22 cellular contexts compared by ENCODE assay signal in genomic region chr1:84985365-84985764, GRCh38. TPM values are rescaled to one million over a fixed set of nuclear protein-coding genes. Genes with fewer than 3 reads are reported as not detected.
A peak's percentile ranks its signal among the peaks of the same experiment; 100 is the strongest.
DNase-seq lines count a peak whose midpoint lies in the region; ATAC-seq and TF ChIP-seq lines count a peak whose summit lies in the region.
"Had no signal": no experiment of that assay in that cellular context is flagged by ENCODE, and none has a peak within 500 bp of the region (broad histone marks: within the 10 kb centered on the region; RNA-seq: fewer than 3 reads in every experiment).

No MANE protein-coding gene starts in this region.

- peak overlapping the region in 1 of 8 donors; percentile 12 for H3K4me3 Mint-ChIP-seq in naive B cell
- H3K4me3 Mint-ChIP-seq: activated CD4-positive, alpha-beta memory T cell treated with anti-CD3 and anti-CD28 coated beads, Interleukin-2, amount 10 ng/mL, durations not matched to agents 7 days and 5 days; activated T-cell treated with anti-CD3 and anti-CD28 coated beads, Interleukin-2, amount 50 U/mL, for 24 hours; brain had no signal

- H3K27me3 ChIP-seq in hepatocyte, result no peaks in the 10 kb centered on the region
- no peaks in the 10 kb centered on the region for H3K27me3 ChIP-seq in right cardiac atrium (ENCODE audit: control insufficient read depth, insufficient read depth)
- H3K27me3 ChIP-seq: neutrophil, right atrium auricular region had no signal

- H3K27ac ChIP-seq in hepatocyte (no peak overlapping the region), right cardiac atrium (ENCODE audit: low read length) (no peak overlapping the region)
- H3K27ac ChIP-seq: A549, C4-2B, coronary artery, KMS-11, neutrophil, right atrium auricular region had no signal

- H3K9me2 ChIP-seq in hepatocyte (replicated peaks; ENCODE audit: insufficient read depth), result no peaks in the 10 kb centered on the region

- intact Hi-C loops in posterior cingulate gyrus (cut with DNase I) (no loop called here), right cardiac atrium (cut with DNase I) (no loop called here)

- H3K79me2 ChIP-seq in hepatocyte, result no peaks in the 10 kb centered on the region

- H3K4me2 ChIP-seq in hepatocyte, result no peak overlapping the region
- H3K4me2 ChIP-seq: A549, KMS-11 had no signal

- H3K27me3 Mint-ChIP-seq in naive B cell, result no peaks in the 10 kb centered on the region
- H3K27me3 Mint-ChIP-seq: activated CD4-positive, alpha-beta memory T cell treated with anti-CD3 and anti-CD28 coated beads, Interleukin-2, amount 10 ng/mL, durations not matched to agents 7 days and 5 days; brain had no signal

- H3K9me3 Mint-ChIP-seq in naive B cell, result peaks cover 0 to 6% (median 0%) of the 10 kb centered on the region in 7 donors
- H3K9me3 Mint-ChIP-seq: activated T-cell treated with anti-CD3 and anti-CD28 coated beads, Interleukin-2, amount 50 U/mL, for 24 hours had no signal

- H3K4me3 ChIP-seq in hepatocyte, result no peak overlapping the region
- H3K4me3 ChIP-seq in right cardiac atrium (ENCODE audit: low read length), result no peak overlapping the region
- H3K4me3 ChIP-seq: A549, coronary artery, HAP-1, right atrium auricular region had no signal

- no peaks in the 10 kb centered on the region for H4K20me1 ChIP-seq in hepatocyte (ENCODE audit: insufficient read depth, poor library complexity, severe bottlenecking)

- no peaks in the 10 kb centered on the region for H3K36me3 ChIP-seq in hepatocyte (replicated peaks; ENCODE audit: insufficient read depth, low read depth)
- H3K36me3 ChIP-seq: HAP-1, neutrophil, right atrium auricular region had no signal

- H3K9me3 ChIP-seq in hepatocyte (ENCODE audit: low read depth) (no peaks in the 10 kb centered on the region), right cardiac atrium (ENCODE audit: control insufficient read depth, low read length) (no peaks in the 10 kb centered on the region)
- H3K9me3 ChIP-seq: A549, HAP-1, neutrophil, right atrium auricular region had no signal

- H3K4me1 ChIP-seq in hepatocyte (ENCODE audit: insufficient read depth) (no peaks in the 10 kb centered on the region), right cardiac atrium (ENCODE audit: control insufficient read depth, insufficient read depth, low read length) (no peaks in the 10 kb centered on the region)
- H3K4me1 ChIP-seq: A549, HAP-1, right atrium auricular region had no signal

- no peak overlapping the region for H2AFZ ChIP-seq in hepatocyte

- peaks cover 21 to 30% (median 22%) of the 10 kb centered on the region in 3 donors for H3K4me1 Mint-ChIP-seq in naive B cell
- H3K4me1 Mint-ChIP-seq: brain had no signal

- H3K36me3 Mint-ChIP-seq in naive B cell, result peaks cover 0 to 8% of the 10 kb centered on the region in 2 donors
- H3K36me3 Mint-ChIP-seq: brain had no signal

- peak; percentile 18 for DNase-seq in NCI-H2171 treated with DMSO at 0.1 percent for 48 hours (lab: John Stamatoyannopoulos, UW)
- no peak for DNase-seq in NCI-H2171 (lab: John Stamatoyannopoulos, UW)
- DNase-seq in naive B cell, result no peak
- no peak for DNase-seq in posterior cingulate gyrus
- DNase-seq in hepatocyte (ENCODE audit: low spot score), result no peak
- DNase-seq in right cardiac atrium, result no peak
- DNase-seq: activated CD4-positive, alpha-beta memory T cell treated with anti-CD3 and anti-CD28 coated beads, Interleukin-2, amount 10 ng/mL, durations not matched to agents 7 days and 5 days; activated T-cell treated with anti-CD3 and anti-CD28 coated beads, Interleukin-2, amount 50 U/mL, for 24 hours; DMS79 treated with DMSO at 0.1 percent for 48 hours; NCI-H1092 had no signal

- no peak for TF ChIP-seq CTCF in hepatocyte (IDR thresholded peaks at IDR 0.05; ENCODE audit: poor library complexity)

- H3K27ac Mint-ChIP-seq in naive B cell, result peak overlapping the region in 1 of 6 donors; percentile 58
- H3K27ac Mint-ChIP-seq: activated CD4-positive, alpha-beta memory T cell treated with anti-CD3 and anti-CD28 coated beads, Interleukin-2, amount 10 ng/mL, durations not matched to agents 7 days and 5 days; activated naive CD4-positive, alpha-beta T cell treated with anti-CD3 and anti-CD28 coated beads, Interleukin-2, amount 50 U/mL, for 72 hours; activated T-cell treated with anti-CD3 and anti-CD28 coated beads, Interleukin-2, amount 50 U/mL, for 24 hours; brain had no signal

- ATAC-seq in HG02642 (IDR thresholded peaks at IDR 0.05; ENCODE audit: poor library complexity, unreplicated experiment) (peak; percentile 62), HG03521 (IDR thresholded peaks at IDR 0.05; ENCODE audit: unreplicated experiment) (peak; percentile 53), naive B cell (ENCODE audit: low read depth in 2 of 2) (peak; percentile 23 to 27), right cardiac atrium (no peak)
- ATAC-seq: A549; activated naive CD4-positive, alpha-beta T cell treated with anti-CD3 and anti-CD28 coated beads, Interleukin-2, amount 50 U/mL, for 72 hours had no signal

RNA-seq across cellular contexts. Expression of gene MCOLN2, which starts 11.5 kb away (rescaled TPM):
- polyA plus RNA-seq in naive B cell (ENCODE audit: low read depth in 6 of 6), result 1 to 10 TPM in 4 of 6 donors, under 1 TPM in 2; 0.43 to 4.1 (median 1.5) TPM
- total RNA-seq in hepatocyte, result 0.63 and 1.2 TPM in 2 replicates
- 1.2 and 1.9 TPM in 2 replicates for polyA plus RNA-seq in hepatocyte
- 1 to 10 TPM in 1 of 4 donors, under 1 TPM in 3; 0.34 to 1.1 (median 0.54) TPM for total RNA-seq in right cardiac atrium
- polyA plus RNA-seq in right cardiac atrium, result 0.32 TPM
- total RNA-seq: endothelial cell of umbilical vein had no signal
- polyA plus RNA-seq: endothelial cell of umbilical vein had no signal

Comparison
In these comparisons a context has a peak if more than half of its experiments do, and no peak if none do; other contexts are left out.
1. ATAC-seq: peak in HG02642 (single experiment), HG03521 (single experiment) and naive B cell (2 of 2); none in right cardiac atrium (0 of 2).